1 cellular context compared by ENCODE assay signal in the genomic region with DNA sequence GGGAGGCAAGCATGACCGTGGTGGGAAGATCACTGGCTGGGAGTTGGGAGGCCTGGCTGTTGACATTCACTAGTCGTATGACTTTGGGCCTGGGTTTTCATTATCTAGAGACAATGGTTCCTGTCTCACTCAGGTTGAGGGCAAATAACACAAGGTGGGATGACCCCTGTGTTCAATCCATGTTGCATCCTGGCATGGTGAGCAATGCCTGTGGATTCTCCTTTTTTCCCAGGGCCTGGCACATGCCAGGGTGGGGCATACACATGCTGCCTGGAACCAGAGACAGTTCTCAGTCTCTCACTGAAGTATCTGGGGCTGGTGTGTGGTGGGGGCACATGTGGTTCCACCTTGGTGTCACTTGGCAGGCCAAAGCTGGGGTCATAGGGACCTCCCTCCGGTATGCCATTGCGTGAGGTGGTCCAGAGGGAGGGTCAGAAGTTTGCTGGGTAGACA.
TF ChIP-seq lines count a peak whose summit lies in the region.

No MANE protein-coding gene starts in this region.

TF ChIP-seq in liver, 16 proteins besides CTCF, POLR2A, EP300 and RAD21 (continued from another document):
- TF ChIP-seq, protein P1, sequence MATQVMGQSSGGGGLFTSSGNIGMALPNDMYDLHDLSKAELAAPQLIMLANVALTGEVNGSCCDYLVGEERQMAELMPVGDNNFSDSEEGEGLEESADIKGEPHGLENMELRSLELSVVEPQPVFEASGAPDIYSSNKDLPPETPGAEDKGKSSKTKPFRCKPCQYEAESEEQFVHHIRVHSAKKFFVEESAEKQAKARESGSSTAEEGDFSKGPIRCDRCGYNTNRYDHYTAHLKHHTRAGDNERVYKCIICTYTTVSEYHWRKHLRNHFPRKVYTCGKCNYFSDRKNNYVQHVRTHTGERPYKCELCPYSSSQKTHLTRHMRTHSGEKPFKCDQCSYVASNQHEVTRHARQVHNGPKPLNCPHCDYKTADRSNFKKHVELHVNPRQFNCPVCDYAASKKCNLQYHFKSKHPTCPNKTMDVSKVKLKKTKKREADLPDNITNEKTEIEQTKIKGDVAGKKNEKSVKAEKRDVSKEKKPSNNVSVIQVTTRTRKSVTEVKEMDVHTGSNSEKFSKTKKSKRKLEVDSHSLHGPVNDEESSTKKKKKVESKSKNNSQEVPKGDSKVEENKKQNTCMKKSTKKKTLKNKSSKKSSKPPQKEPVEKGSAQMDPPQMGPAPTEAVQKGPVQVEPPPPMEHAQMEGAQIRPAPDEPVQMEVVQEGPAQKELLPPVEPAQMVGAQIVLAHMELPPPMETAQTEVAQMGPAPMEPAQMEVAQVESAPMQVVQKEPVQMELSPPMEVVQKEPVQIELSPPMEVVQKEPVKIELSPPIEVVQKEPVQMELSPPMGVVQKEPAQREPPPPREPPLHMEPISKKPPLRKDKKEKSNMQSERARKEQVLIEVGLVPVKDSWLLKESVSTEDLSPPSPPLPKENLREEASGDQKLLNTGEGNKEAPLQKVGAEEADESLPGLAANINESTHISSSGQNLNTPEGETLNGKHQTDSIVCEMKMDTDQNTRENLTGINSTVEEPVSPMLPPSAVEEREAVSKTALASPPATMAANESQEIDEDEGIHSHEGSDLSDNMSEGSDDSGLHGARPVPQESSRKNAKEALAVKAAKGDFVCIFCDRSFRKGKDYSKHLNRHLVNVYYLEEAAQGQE (IDR thresholded peaks at IDR 0.05), result no peak
- TF ChIP-seq, protein P2, sequence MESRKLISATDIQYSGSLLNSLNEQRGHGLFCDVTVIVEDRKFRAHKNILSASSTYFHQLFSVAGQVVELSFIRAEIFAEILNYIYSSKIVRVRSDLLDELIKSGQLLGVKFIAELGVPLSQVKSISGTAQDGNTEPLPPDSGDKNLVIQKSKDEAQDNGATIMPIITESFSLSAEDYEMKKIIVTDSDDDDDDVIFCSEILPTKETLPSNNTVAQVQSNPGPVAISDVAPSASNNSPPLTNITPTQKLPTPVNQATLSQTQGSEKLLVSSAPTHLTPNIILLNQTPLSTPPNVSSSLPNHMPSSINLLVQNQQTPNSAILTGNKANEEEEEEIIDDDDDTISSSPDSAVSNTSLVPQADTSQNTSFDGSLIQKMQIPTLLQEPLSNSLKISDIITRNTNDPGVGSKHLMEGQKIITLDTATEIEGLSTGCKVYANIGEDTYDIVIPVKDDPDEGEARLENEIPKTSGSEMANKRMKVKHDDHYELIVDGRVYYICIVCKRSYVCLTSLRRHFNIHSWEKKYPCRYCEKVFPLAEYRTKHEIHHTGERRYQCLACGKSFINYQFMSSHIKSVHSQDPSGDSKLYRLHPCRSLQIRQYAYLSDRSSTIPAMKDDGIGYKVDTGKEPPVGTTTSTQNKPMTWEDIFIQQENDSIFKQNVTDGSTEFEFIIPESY (IDR thresholded peaks at IDR 0.05), result no peak
- TF ChIP-seq ATF3 (IDR thresholded peaks at IDR 0.05) (no peak), JUND (IDR thresholded peaks at IDR 0.05) (no peak), GABPA (IDR thresholded peaks at IDR 0.05 in 1 of 2, conservative IDR thresholded peaks at IDR 0.05 in 1 of 2) (no peak), HNF4A (conservative IDR thresholded peaks at IDR 0.05) (no peak), YY1 (IDR thresholded peaks at IDR 0.05) (no peak), FOXA2 (IDR thresholded peaks at IDR 0.05) (no peak)
TF ChIP-seq in liver: peak in this region for 0.
